Comparison of ENCODE assay signal across 15 cellular contexts in genomic region chr2:128591022-128591840, GRCh38.
"Had no signal": no experiment of that assay in that cellular context is flagged by ENCODE, and none has a peak within 500 bp of the region (broad histone marks: within the 10 kb centered on the region; RNA-seq: fewer than 3 reads in every experiment).

No MANE protein-coding gene starts in this region.

- H3K4me2 ChIP-seq: hepatocyte had no signal

- H3K9me3 ChIP-seq: pancreas, tibial artery had no signal

- H3K36me3 Mint-ChIP-seq: activated naive CD8-positive, alpha-beta T cell treated with anti-CD3 and anti-CD28 coated beads for 36 hours had no signal

- H3K9me3 Mint-ChIP-seq: neural crest cell had no signal

- H3K27me3 ChIP-seq: hepatocyte, pancreas, tibial artery had no signal

- H3K36me3 ChIP-seq: cardiac muscle cell, pancreas, tibial artery had no signal

- H3K4me3 ChIP-seq: cardiac muscle cell, hepatocyte, lung, pancreas, tibial artery had no signal

- H3K27ac Mint-ChIP-seq: activated naive CD8-positive, alpha-beta T cell treated with anti-CD3 and anti-CD28 coated beads for 36 hours had no signal

- DNase-seq: activated naive CD8-positive, alpha-beta T cell treated with anti-CD3 and anti-CD28 coated beads for 36 hours; amniotic stem cell; foreskin fibroblast; midbrain; pancreas; stimulated activated CD4-positive, alpha-beta T cell treated with anti-CD3 and anti-CD28 coated beads, Interleukin-12 subunit alpha, Interleukin-12 subunit beta, amount 100 ng/mL, for 4 hours; stimulated activated CD4-positive, alpha-beta T cell treated with anti-CD3 and anti-CD28 coated beads, Interleukin-1b, Interleukin-23, amount 100 ng/mL, for 48 hours; stimulated activated naive CD4-positive, alpha-beta T cell treated with Interleukin-2 at 50 U/mL for 16 hours; substantia nigra; tibial artery had no signal

- H3K27ac ChIP-seq: cardiac muscle cell, hepatocyte, pancreas, tibial artery had no signal

- H3K4me1 ChIP-seq: pancreas, tibial artery had no signal

- H3K4me1 Mint-ChIP-seq: activated naive CD8-positive, alpha-beta T cell treated with anti-CD3 and anti-CD28 coated beads for 36 hours had no signal

- FAIRE-seq: pancreas had no signal

- ATAC-seq: activated CD4-positive, CD25-positive, alpha-beta regulatory T cell treated with anti-CD3 and anti-CD28 coated beads, Interleukin-2, amount 50 U/mL, for 24 hours; pancreas had no signal

- H3K4me3 Mint-ChIP-seq: activated naive CD8-positive, alpha-beta T cell treated with anti-CD3 and anti-CD28 coated beads for 36 hours; neural crest cell had no signal

- H3K27me3 Mint-ChIP-seq: activated naive CD8-positive, alpha-beta T cell treated with anti-CD3 and anti-CD28 coated beads for 36 hours had no signal
